ENCODE assay signal across 17 cellular contexts in genomic region chr13:43390101-43390500, GRCh38.
A peak's percentile ranks its signal among the peaks of the same experiment; 100 is the strongest.
DNase-seq lines count a peak whose midpoint lies in the region; ATAC-seq lines count a peak whose summit lies in the region.
"Had no signal": no experiment of that assay in that cellular context is flagged by ENCODE, and none has a peak within 500 bp of the region (broad histone marks: within the 10 kb centered on the region; RNA-seq: fewer than 3 reads in every experiment).

No MANE protein-coding gene starts in this region.

- DNase-seq in COR-L47 (lab: John Stamatoyannopoulos, UW) (peak; percentile 1), GM23248 (peak; percentile 27), NCI-H146 (lab: John Stamatoyannopoulos, UW) (peak; percentile 68), fibroblast of gingiva (ENCODE audit: low read depth) (peak; percentile 91), SHP77 (lab: John Stamatoyannopoulos, UW) (no peak)
- no peak for DNase-seq in activated T-cell treated with anti-CD3 and anti-CD28 coated beads, Interleukin-2, amount 50 U/mL, for 1 hour
- DNase-seq in activated T-cell treated with anti-CD3 and anti-CD28 coated beads, Interleukin-2, amount 50 U/mL, for 48 hours, result no peak
- DNase-seq: activated CD4-positive, alpha-beta T cell treated with anti-CD3 and anti-CD28 coated beads, Interleukin-2, amount 10 ng/mL, durations not matched to agents 7 days and 5 days; AML-193; erythroblast; left ventricle myocardium superior; naive B cell; SJCRH30; T-helper 9 cell had no signal

- H3K79me2 ChIP-seq in GM23248 (ENCODE audit: insufficient read depth), result no peaks in the 10 kb centered on the region

- peak overlapping the region; percentile 14; the same call in 1 of the 2 replicates for H3K27ac ChIP-seq in GM23248
- H3K27ac ChIP-seq: coronary artery, SJCRH30, suprapubic skin had no signal

- H3K9ac ChIP-seq in GM23248, result no peak overlapping the region

- ATAC-seq in HG02970 (IDR thresholded peaks at IDR 0.05; ENCODE audit: low FRiP score, unreplicated experiment), result no peak
- ATAC-seq: left ventricle myocardium superior had no signal

- 55 to 61% methylated on average over 2 of the region's 2 CpGs for WGBS in GM23248 (ENCODE audit: low coverage in 1 of 2, low lambda C conversion rate in 2 of 2, missing lambda C conversion rate in 2 of 2), 2 experiments

- H3K27me3 ChIP-seq in GM23248 (replicated peaks; ENCODE audit: insufficient read depth), result no peaks in the 10 kb centered on the region
- H3K27me3 ChIP-seq: SJCRH30, suprapubic skin had no signal

- H2AFZ ChIP-seq in GM23248, result peak overlapping the region; percentile 14; the same call in 1 of the 2 replicates

- in situ Hi-C loops in GM23248 (cut with MboI), result no loop called here

- H3F3A ChIP-seq in GM23248 (ENCODE audit: insufficient read depth), result 0 out of 2 replicates have a peak, but pooled peaks cover 4% of the 10 kb centered on the region

- H3K4me1 ChIP-seq in GM23248 (ENCODE audit: insufficient read depth), result peaks cover 13% of the 10 kb centered on the region
- H3K4me1 ChIP-seq: SJCRH30 had no signal

- no peaks in the 10 kb centered on the region for H3K9me3 ChIP-seq in GM23248 (ENCODE audit: low read depth)
- H3K9me3 ChIP-seq: SJCRH30, suprapubic skin had no signal

- no peaks in the 10 kb centered on the region for H4K20me1 ChIP-seq in GM23248 (ENCODE audit: insufficient read depth)

- peak overlapping the region; percentile 23 for H3K4me2 ChIP-seq in GM23248 (ENCODE audit: unreplicated experiment)

- no peaks in the 10 kb centered on the region for H3K9me2 ChIP-seq in GM23248 (ENCODE audit: insufficient read depth)

- no peak overlapping the region for H3K4me3 ChIP-seq in GM23248
- H3K4me3 ChIP-seq: coronary artery, SJCRH30, suprapubic skin had no signal

- H3K36me3 ChIP-seq in GM23248 (ENCODE audit: low read depth), result no peaks in the 10 kb centered on the region
- H3K36me3 ChIP-seq: SJCRH30, suprapubic skin had no signal

Comparison
In these comparisons a context has a peak if more than half of its experiments do, and no peak if none do; other contexts are left out.
1. DNase-seq: peak in COR-L47 (single experiment), GM23248 (single experiment), NCI-H146 (single experiment) and fibroblast of gingiva (single experiment); none in SHP77 (0 of 2), activated T-cell treated with anti-CD3 and anti-CD28 coated beads, Interleukin-2, amount 50 U/mL, for 1 hour (single experiment) and activated T-cell treated with anti-CD3 and anti-CD28 coated beads, Interleukin-2, amount 50 U/mL, for 48 hours (0 of 2).